In genomic region chr3:195133462-195133861, GRCh38 we compare ENCODE assay signal across 9 cellular contexts.
A peak's percentile ranks its signal among the peaks of the same experiment; 100 is the strongest.
DNase-seq lines count a peak whose midpoint lies in the region; ATAC-seq and TF ChIP-seq lines count a peak whose summit lies in the region.
"Had no signal": no experiment of that assay in that cellular context is flagged by ENCODE, and none has a peak within 500 bp of the region (broad histone marks: within the 10 kb centered on the region; RNA-seq: fewer than 3 reads in every experiment).

No MANE protein-coding gene starts in this region.

- H3K27me3 Mint-ChIP-seq in activated CD4-positive, alpha-beta T cell treated with anti-CD3 and anti-CD28 coated beads, Interleukin-2, amount 10 ng/mL, durations not matched to agents 7 days and 5 days: no peaks in the 10 kb centered on the region

- no peaks in the 10 kb centered on the region for H3K9me3 ChIP-seq in heart right ventricle
- no peaks in the 10 kb centered on the region for H3K9me3 ChIP-seq in mammary epithelial cell (replicated peaks; ENCODE audit: insufficient read depth, low read length)
- H3K9me3 ChIP-seq: psoas muscle had no signal

- no peaks in the 10 kb centered on the region for H4K20me1 ChIP-seq in mammary epithelial cell (ENCODE audit: insufficient read depth, low read length)

- no peak overlapping the region for H3K4me3 Mint-ChIP-seq in activated CD4-positive, alpha-beta T cell treated with anti-CD3 and anti-CD28 coated beads, Interleukin-2, amount 10 ng/mL, durations not matched to agents 7 days and 5 days

- peak; percentile 89 for DNase-seq in AG08395 (ENCODE audit: low spot score)
- DNase-seq in activated CD4-positive, alpha-beta T cell treated with anti-CD3 and anti-CD28 coated beads, Interleukin-2, amount 10 ng/mL, durations not matched to agents 7 days and 5 days: peak; percentile 14
- no peak for DNase-seq in heart right ventricle
- DNase-seq in mammary epithelial cell: no peak
- DNase-seq in kidney glomerular epithelial cell (lab: John Stamatoyannopoulos, UW): no peak
- DNase-seq in SHP77 (lab: John Stamatoyannopoulos, UW): no peak
- no peak for DNase-seq in EL

- no peak overlapping the region for H3K4me2 ChIP-seq in mammary epithelial cell (ENCODE audit: insufficient read depth, low read depth, low read length)

- BruUV-seq in mammary epithelial cell (replicated peaks; lab: Mats Ljungman, UMichigan): no TSS peak

- H3K27ac Mint-ChIP-seq in activated CD4-positive, alpha-beta T cell treated with anti-CD3 and anti-CD28 coated beads, Interleukin-2, amount 10 ng/mL, durations not matched to agents 7 days and 5 days: no peak overlapping the region

- H3K27me3 ChIP-seq in heart right ventricle (no peaks in the 10 kb centered on the region), mammary epithelial cell (ENCODE audit: insufficient read depth, low read length) (no peaks in the 10 kb centered on the region)

- no peaks in the 10 kb centered on the region for H3K79me2 ChIP-seq in mammary epithelial cell (ENCODE audit: insufficient read depth, low read length)

- peaks cover 0 to 6% (median 0%) of the 10 kb centered on the region in 9 donors for H3K4me1 ChIP-seq in heart right ventricle
- H3K4me1 ChIP-seq in mammary epithelial cell (ENCODE audit: insufficient read depth, low read length): peaks cover 24% of the 10 kb centered on the region
- H3K4me1 ChIP-seq: psoas muscle had no signal

- in situ Hi-C loops in mammary epithelial cell (cut with MboI; ENCODE audit: low sequenced_read_pairs in 2 of 2): no loop called here

- no peak overlapping the region for H2AFZ ChIP-seq in mammary epithelial cell (ENCODE audit: low read depth, low read length)

- ATAC-seq in GM21529 (IDR thresholded peaks at IDR 0.05; ENCODE audit: unreplicated experiment) (peak; percentile 38), heart right ventricle (peak in 7 of 8 donors; percentile 19 to 77 (median 50))
- ATAC-seq: psoas muscle had no signal

- H3K27ac ChIP-seq in heart right ventricle: no peak overlapping the region
- H3K27ac ChIP-seq in mammary epithelial cell (ENCODE audit: insufficient read depth, low read depth, low read length): no peak overlapping the region
- H3K27ac ChIP-seq: psoas muscle had no signal

- dilution Hi-C loops in mammary epithelial cell (cut with HindIII; ENCODE audit: low sequenced_read_pairs): no loop called here

- 67 to 77% methylated on average over 12 of the region's 12 CpGs for WGBS in heart right ventricle, 2 donors
- 89% methylated on average over 12 of the region's 12 CpGs for WGBS in mammary epithelial cell (ENCODE audit: low coverage, missing lambda C conversion rate)

- no peaks in the 10 kb centered on the region for H3K9me3 Mint-ChIP-seq in activated CD4-positive, alpha-beta T cell treated with anti-CD3 and anti-CD28 coated beads, Interleukin-2, amount 10 ng/mL, durations not matched to agents 7 days and 5 days

- CTCF ChIA-PET in activated CD4-positive, alpha-beta T cell treated with anti-CD3 and anti-CD28 coated beads, Interleukin-2, amount 10 ng/mL, durations not matched to agents 7 days and 5 days (lab: Charles Lee): interaction anchor here (0.6 to 1.1 kb wide), 3 partner anchors 18 to 57 kb away, joined by 3 to 4 read pairs (median 3); no protein-coding TSS in a partner anchor
- CTCF ChIA-PET in mammary epithelial cell (lab: Charles Lee; ENCODE audit: low non-redundant PET): no interaction called here

- H3K9ac ChIP-seq in mammary epithelial cell (ENCODE audit: insufficient read depth, low read length): no peak overlapping the region

- TF ChIP-seq CTCF in heart right ventricle (IDR thresholded peaks at IDR 0.05) (peak in 1 of 9 donors; percentile 13), mammary epithelial cell (conservative IDR thresholded peaks at IDR 0.05 in 1 of 2, IDR thresholded peaks at IDR 0.05 in 1 of 2; ENCODE audit: extremely low read depth in 1 of 2, insufficient read depth in 1 of 2, low read depth in 1 of 2, low read length in 2 of 2) (no peak)

- no peaks in the 10 kb centered on the region for H3K36me3 ChIP-seq in heart right ventricle
- H3K36me3 ChIP-seq in mammary epithelial cell (ENCODE audit: insufficient read depth, low read length): no peaks in the 10 kb centered on the region

- H3K36me3 Mint-ChIP-seq in activated CD4-positive, alpha-beta T cell treated with anti-CD3 and anti-CD28 coated beads, Interleukin-2, amount 10 ng/mL, durations not matched to agents 7 days and 5 days (ENCODE audit: low read depth): no peaks in the 10 kb centered on the region

- peaks cover 14% of the 10 kb centered on the region for H3K4me1 Mint-ChIP-seq in activated CD4-positive, alpha-beta T cell treated with anti-CD3 and anti-CD28 coated beads, Interleukin-2, amount 10 ng/mL, durations not matched to agents 7 days and 5 days

- H3K4me3 ChIP-seq in heart right ventricle: no peak overlapping the region
- no peak overlapping the region for H3K4me3 ChIP-seq in mammary epithelial cell (replicated peaks in 1 of 3; ENCODE audit: insufficient read depth in 1 of 3, low read depth in 2 of 3, low read length in 3 of 3)
- H3K4me3 ChIP-seq: psoas muscle had no signal

- POLR2A ChIA-PET in activated CD4-positive, alpha-beta T cell treated with anti-CD3 and anti-CD28 coated beads, Interleukin-2, amount 10 ng/mL, durations not matched to agents 7 days and 5 days (lab: Charles Lee): no interaction called here

- intact Hi-C loops in heart right ventricle (cut with DNase I) (no loop called here), mammary epithelial cell (cut with micrococcal nuclease) (loop anchor here (10.0 kb wide), 1 partner anchor 121 kb away; no protein-coding TSS in a partner anchor)

Comparison
In these comparisons a context has a peak if more than half of its experiments do, and no peak if none do; other contexts are left out.
1. DNase-seq: peak in AG08395 (single experiment) and activated CD4-positive, alpha-beta T cell treated with anti-CD3 and anti-CD28 coated beads, Interleukin-2, amount 10 ng/mL, durations not matched to agents 7 days and 5 days (single experiment); none in heart right ventricle (0 of 2), mammary epithelial cell (single experiment), kidney glomerular epithelial cell (single experiment), SHP77 (0 of 2) and EL (single experiment).